Comparison of ENCODE assay signal across 18 cellular contexts in the genomic region with DNA sequence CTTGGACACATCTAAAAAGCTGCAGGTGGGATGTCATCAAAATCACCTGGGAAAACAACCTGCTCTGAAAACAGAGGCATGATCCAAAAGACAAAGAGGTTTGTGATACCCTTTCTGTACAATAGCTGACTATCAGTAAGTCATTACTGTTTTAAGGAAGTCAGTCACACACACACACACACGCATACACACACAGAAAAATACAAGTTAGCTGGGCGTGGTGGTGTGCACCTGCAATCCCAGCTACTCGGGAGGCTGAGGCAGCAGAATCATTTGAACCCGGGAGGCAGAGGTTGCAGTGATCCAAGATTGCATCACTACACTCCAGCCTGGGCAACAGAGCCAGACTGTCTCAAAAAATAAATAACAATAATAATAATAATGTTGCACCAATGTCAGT. TPM values are rescaled to one million over a fixed set of nuclear protein-coding genes. Genes with fewer than 3 reads are reported as not detected.
DNase-seq lines count a peak whose midpoint lies in the region; ATAC-seq, FAIRE-seq and TF ChIP-seq lines count a peak whose summit lies in the region.
"Had no signal": no experiment of that assay in that cellular context is flagged by ENCODE, and none has a peak within 500 bp of the region (broad histone marks: within the 10 kb centered on the region; RNA-seq: fewer than 3 reads in every experiment).

No MANE protein-coding gene starts in this region.

- no peak for FAIRE-seq in K562 (lab: Jason Lieb, UNC)
- FAIRE-seq: A549, GM12878 had no signal

- H3K27me3 ChIP-seq in K562 (ENCODE audit: control insufficient read depth in 2 of 2, insufficient read depth in 2 of 2, low read length in 2 of 2), result no peaks in the 10 kb centered on the region
- H3K27me3 ChIP-seq: BE2C had no signal

- H3K27me3 Mint-ChIP-seq in natural killer cell treated with Interleukin-12 subunit alpha and Interleukin-12 subunit beta and Interleukin-15 and Interleukin-18, amount 100 ng/mL, for 72 hours, result peaks cover 0 to 4% of the 10 kb centered on the region in 2 donors
- peaks cover 0 to 9% of the 10 kb centered on the region in 2 donors for H3K27me3 Mint-ChIP-seq in natural killer cell (ENCODE audit: low read depth in 2 of 2)
- H3K27me3 Mint-ChIP-seq: CD8-positive, alpha-beta memory T cell had no signal

- H3K9me3 Mint-ChIP-seq in natural killer cell treated with Interleukin-12 subunit alpha and Interleukin-12 subunit beta and Interleukin-15 and Interleukin-18, amount 100 ng/mL, for 72 hours, result no peaks in the 10 kb centered on the region
- H3K9me3 Mint-ChIP-seq in natural killer cell, result no peaks in the 10 kb centered on the region
- H3K9me3 Mint-ChIP-seq: CD4-positive, alpha-beta memory T cell; CD4-positive, CD25-positive, alpha-beta regulatory T cell; CD8-positive, alpha-beta memory T cell had no signal

- H3K27ac Mint-ChIP-seq in natural killer cell treated with Interleukin-12 subunit alpha and Interleukin-12 subunit beta and Interleukin-15 and Interleukin-18, amount 100 ng/mL, for 72 hours, result peak overlapping the region; percentile 61 to 74
- no peak overlapping the region for H3K27ac Mint-ChIP-seq in natural killer cell

- no peak for TF ChIP-seq EP300 in K562 (IDR thresholded peaks at IDR 0.05; ENCODE audit: low read length)

- no peaks in the 10 kb centered on the region for H3K79me2 ChIP-seq in K562 (ENCODE audit: control insufficient read depth, insufficient read depth, low read length)

- peaks cover 14 to 24% of the 10 kb centered on the region in 2 donors for H3K4me1 Mint-ChIP-seq in natural killer cell treated with Interleukin-12 subunit alpha and Interleukin-12 subunit beta and Interleukin-15 and Interleukin-18, amount 100 ng/mL, for 72 hours (ENCODE audit: low read depth in 2 of 2)
- peaks cover 13% of the 10 kb centered on the region in 2 donors for H3K4me1 Mint-ChIP-seq in natural killer cell

- TF ChIP-seq POLR2A in K562 (conservative IDR thresholded peaks at IDR 0.05), result no peak

- H3K4me3 ChIP-seq in K562, result no peak overlapping the region
- H3K4me3 ChIP-seq: A549, BLaER1, GM12878 had no signal

- no TSS peak for BruUV-seq in K562 (replicated peaks; lab: Mats Ljungman, UMichigan)

- peaks cover 16 to 20% of the 10 kb centered on the region in 2 experiments for H3K4me1 ChIP-seq in K562 (replicated peaks in 1 of 2; ENCODE audit: control insufficient read depth in 2 of 2, insufficient read depth in 2 of 2, low read length in 2 of 2)

- no peaks in the 10 kb centered on the region for H3K36me3 Mint-ChIP-seq in natural killer cell treated with Interleukin-12 subunit alpha and Interleukin-12 subunit beta and Interleukin-15 and Interleukin-18, amount 100 ng/mL, for 72 hours
- H3K36me3 Mint-ChIP-seq in natural killer cell, result no peaks in the 10 kb centered on the region
- H3K36me3 Mint-ChIP-seq: CD4-positive, alpha-beta memory T cell; CD4-positive, CD25-positive, alpha-beta regulatory T cell; CD8-positive, alpha-beta memory T cell had no signal

- WGBS in K562 (ENCODE audit: insufficient coverage, low coverage, missing lambda C conversion rate), result 44% methylated on average over 4 of the region's 4 CpGs

- DNase-seq in natural killer cell treated with Interleukin-12 subunit alpha and Interleukin-12 subunit beta and Interleukin-15 and Interleukin-18, amount 100 ng/mL, for 72 hours (ENCODE audit: low spot score), result no peak
- no peak for DNase-seq in natural killer cell
- DNase-seq in K562 (ENCODE audit: extremely low read depth in 1 of 4, low spot score in 3 of 4), result no peak
- DNase-seq in superior temporal gyrus (ENCODE audit: extremely low spot score), result no peak
- no peak for DNase-seq in ACHN
- DNase-seq: BE2C, DND-41 had no signal

- intact Hi-C loops in natural killer cell (cut with micrococcal nuclease), result no loop called here
- intact Hi-C loops in K562 (cut with micrococcal nuclease), result loop anchor here (2.0 kb wide), 1 partner anchor 103 kb away; no protein-coding TSS in a partner anchor

- CTCF ChIA-PET in K562 (lab: Yijun Ruan, JAX; ENCODE audit: low intra/inter-chr PET ratio), result interaction anchor here (0.5 to 2.7 kb wide), 12 partner anchors 13 to 1395 kb away, joined by 3 to 35 read pairs (median 5); a partner anchor contains a TSS

- TF ChIP-seq RAD21 in K562 (CRISPR knock-in tag; conservative IDR thresholded peaks at IDR 0.05 in 1 of 2, IDR thresholded peaks at IDR 0.05 in 1 of 2), result no peak

- POLR2A ChIA-PET in K562 (lab: Yijun Ruan, JAX), result interaction anchor here (0.6 to 4.0 kb wide), 8 partner anchors 10 to 245 kb away, joined by 3 to 14 read pairs (median 3); a partner anchor contains a TSS

- H3K4me2 ChIP-seq in K562 (ENCODE audit: insufficient read depth, low read length), result no peak overlapping the region
- H3K4me2 ChIP-seq: A549, BLaER1 had no signal

- no peak overlapping the region for H3K9ac ChIP-seq in K562 (ENCODE audit: insufficient read depth in 1 of 2, low read depth in 2 of 2, low read length in 2 of 2)
- H3K9ac ChIP-seq: BLaER1 had no signal

- H3K4me3 Mint-ChIP-seq in natural killer cell treated with Interleukin-12 subunit alpha and Interleukin-12 subunit beta and Interleukin-15 and Interleukin-18, amount 100 ng/mL, for 72 hours, result no peak overlapping the region
- H3K4me3 Mint-ChIP-seq in natural killer cell, result no peak overlapping the region
- H3K4me3 Mint-ChIP-seq: CD14-positive monocyte; CD4-positive, alpha-beta memory T cell had no signal

- H3K9me1 ChIP-seq in K562 (ENCODE audit: control insufficient read depth, insufficient read depth, low read length), result no peaks in the 10 kb centered on the region

- H2AFZ ChIP-seq in K562 (ENCODE audit: low read depth, low read length), result no peak overlapping the region

- in situ Hi-C loops in K562 (cut with MboI) (loop anchor here (10.0 kb wide), 1 partner anchor 109 kb away; no protein-coding TSS in a partner anchor), ACHN (cut with HindIII; ENCODE audit: low pct_ligation_motif_present, low pct_unique_long_range_greater_than_20kb, low sequenced_read_pairs) (no loop called here)

- no peak for ATAC-seq in natural killer cell treated with Interleukin-12 subunit alpha and Interleukin-12 subunit beta and Interleukin-15 and Interleukin-18, amount 100 ng/mL, for 72 hours
- ATAC-seq in natural killer cell (no peak), K562 (no peak), HG03139 (IDR thresholded peaks at IDR 0.05; ENCODE audit: unreplicated experiment) (no peak)

- 0 out of 2 replicates have a peak overlapping the region, but pooled peaks have one; percentile 91 for H3K27ac ChIP-seq in VCaP
- H3K27ac ChIP-seq in K562 (ENCODE audit: extremely low read depth, low read depth, low read length), result no peak overlapping the region
- H3K27ac ChIP-seq: 22Rv1, A549, BLaER1 had no signal

- no peaks in the 10 kb centered on the region for H3K9me3 ChIP-seq in K562 (replicated peaks; ENCODE audit: control insufficient read depth, insufficient read depth, low read depth, low read length)
- H3K9me3 ChIP-seq: A549, BE2C, BLaER1 had no signal

- H4K20me1 ChIP-seq in K562 (replicated peaks; ENCODE audit: control insufficient read depth, insufficient read depth, low read length), result no peaks in the 10 kb centered on the region
- H4K20me1 ChIP-seq: BLaER1 had no signal

- no peaks in the 10 kb centered on the region; the same call in 2 of the 3 replicates for H3K36me3 ChIP-seq in K562 (ENCODE audit: control insufficient read depth, insufficient read depth, low read length)
- H3K36me3 ChIP-seq: BE2C, BLaER1 had no signal

- TF ChIP-seq CTCF in natural killer cell (IDR thresholded peaks at IDR 0.05), result no peak
- no peak for TF ChIP-seq CTCF in VCaP (conservative IDR thresholded peaks at IDR 0.05)
- no peak for TF ChIP-seq CTCF in K562 (IDR thresholded peaks at IDR 0.05 in 2 of 3, conservative IDR thresholded peaks at IDR 0.05 in 1 of 3; ENCODE audit: insufficient read depth in 2 of 3, low read depth in 1 of 3, low read length in 3 of 3)

RNA-seq across cellular contexts. Expression of a gene that starts 9.8 kb away (rescaled TPM):
- total RNA-seq in natural killer cell treated with Interleukin-12 subunit alpha and Interleukin-12 subunit beta and Interleukin-15 and Interleukin-18, amount 100 ng/mL, for 72 hours, result 10 to 100 TPM; 16.1 to 30.7 TPM
- total RNA-seq in natural killer cell (10 to 100 TPM; 28.4 to 36.0 (median 33.0) TPM), K562 (2014; rRNA removed) (11.9 and 15.1 TPM in 2 replicates), K562 (2014; rRNA removed; fragmentation: Illumina TruSeq; extraction: Trizol) (21.5 and 25.6 TPM in 2 replicates), K562 (2015; rRNA removed; fragmentation: Illumina TruSeq; extraction: Trizol) (17.5 and 18.5 TPM in 2 replicates), K562 (2021) (20.0 and 20.1 TPM in 2 replicates)
- 102 and 136 TPM in 2 replicates for total RNA-seq in K562 (2011; cell fraction: chromatin; rRNA removed; ENCODE audit: low replicate concordance)
- total RNA-seq in K562 (2011; cell fraction: nucleolus; rRNA removed), result 47.9 and 55.7 TPM in 2 replicates
- total RNA-seq in K562 (2011; cell fraction: nucleoplasm; rRNA removed), result 69.9 and 71.1 TPM in 2 replicates
- polyA plus RNA-seq in K562 (2011; rRNA removed) (17.5 and 21.4 TPM in 2 replicates), K562 (2014; fragmentation: Illumina TruSeq; extraction: Trizol) (15.2 and 17.1 TPM in 2 replicates), K562 (2014; fragmentation: Nextera tagmentation; extraction: Ambion mirVana) (1 to 10 TPM; 3.0 to 3.6 TPM), K562 (2014; rRNA removed) (9.8 and 13.3 TPM in 2 replicates)
- 11.0 and 15.7 TPM in 2 replicates for polyA plus RNA-seq in K562 (2011; cell fraction: cytosol; rRNA removed)
- polyA plus RNA-seq in K562 (2011; cell fraction: nucleus; rRNA removed), result 21.4 and 25.6 TPM in 2 replicates
- polyA plus RNA-seq in K562 (2012), result 13.6 and 26.9 TPM in 2 replicates
- 38.2 and 38.3 TPM in 2 replicates for polyA minus RNA-seq in K562 (2011; rRNA and poly(A)+ RNA removed)
- polyA minus RNA-seq in K562 (2011; cell fraction: cytosol; rRNA and poly(A)+ RNA removed), result 10.7 and 11.5 TPM in 2 replicates
- polyA minus RNA-seq in K562 (2011; cell fraction: nucleus; rRNA and poly(A)+ RNA removed), result 19.1 and 29.1 TPM in 2 replicates

RNA-seq across cellular contexts. Expression of a gene that starts 30.3 kb away (rescaled TPM):
- not detected for total RNA-seq in natural killer cell treated with Interleukin-12 subunit alpha and Interleukin-12 subunit beta and Interleukin-15 and Interleukin-18, amount 100 ng/mL, for 72 hours
- total RNA-seq in natural killer cell, result not detected
- total RNA-seq in K562 (2011; cell fraction: chromatin; rRNA removed; ENCODE audit: low replicate concordance), result not detected in 2 replicates
- total RNA-seq in K562 (2011; cell fraction: nucleolus; rRNA removed), result not detected in 2 replicates
- not detected in 2 replicates for total RNA-seq in K562 (2011; cell fraction: nucleoplasm; rRNA removed)
- total RNA-seq in K562 (2014; rRNA removed), result not detected in 2 replicates
- not detected in 2 replicates for total RNA-seq in K562 (2014; rRNA removed; fragmentation: Illumina TruSeq; extraction: Trizol)
- not detected in 2 replicates for total RNA-seq in K562 (2015; rRNA removed; fragmentation: Illumina TruSeq; extraction: Trizol)
- total RNA-seq in K562 (2021), result not detected in 2 replicates
- polyA plus RNA-seq in K562 (2011; rRNA removed), result not detected in 2 replicates
- not detected in 2 replicates for polyA plus RNA-seq in K562 (2011; cell fraction: cytosol; rRNA removed)
- polyA plus RNA-seq in K562 (2011; cell fraction: nucleus; rRNA removed), result not detected in 2 replicates
- not detected in 2 replicates for polyA plus RNA-seq in K562 (2012)
- not detected in 2 replicates for polyA plus RNA-seq in K562 (2014; fragmentation: Illumina TruSeq; extraction: Trizol)
- not detected for polyA plus RNA-seq in K562 (2014; fragmentation: Nextera tagmentation; extraction: Ambion mirVana)
- polyA plus RNA-seq in K562 (2014; rRNA removed), result not detected in 2 replicates
- polyA minus RNA-seq in K562 (2011; rRNA and poly(A)+ RNA removed), result not detected in 2 replicates
- not detected in 2 replicates for polyA minus RNA-seq in K562 (2011; cell fraction: cytosol; rRNA and poly(A)+ RNA removed)
- polyA minus RNA-seq in K562 (2011; cell fraction: nucleus; rRNA and poly(A)+ RNA removed), result not detected in 2 replicates
- total RNA-seq: CD4-positive, alpha-beta memory T cell; CD4-positive, CD25-positive, alpha-beta regulatory T cell; G401; GM12878 had no signal
- polyA plus RNA-seq: CD14-positive monocyte; CD4-positive, alpha-beta memory T cell; CD4-positive, CD25-positive, alpha-beta regulatory T cell; CD8-positive, alpha-beta memory T cell; GM12878 had no signal

Comparison
In these comparisons a context has a peak if more than half of its experiments do, and no peak if none do; other contexts are left out.
1. H3K27ac Mint-ChIP-seq: peak in natural killer cell treated with Interleukin-12 subunit alpha and Interleukin-12 subunit beta and Interleukin-15 and Interleukin-18, amount 100 ng/mL, for 72 hours (2 of 2); none in natural killer cell (0 of 2).